In the genomic region with DNA sequence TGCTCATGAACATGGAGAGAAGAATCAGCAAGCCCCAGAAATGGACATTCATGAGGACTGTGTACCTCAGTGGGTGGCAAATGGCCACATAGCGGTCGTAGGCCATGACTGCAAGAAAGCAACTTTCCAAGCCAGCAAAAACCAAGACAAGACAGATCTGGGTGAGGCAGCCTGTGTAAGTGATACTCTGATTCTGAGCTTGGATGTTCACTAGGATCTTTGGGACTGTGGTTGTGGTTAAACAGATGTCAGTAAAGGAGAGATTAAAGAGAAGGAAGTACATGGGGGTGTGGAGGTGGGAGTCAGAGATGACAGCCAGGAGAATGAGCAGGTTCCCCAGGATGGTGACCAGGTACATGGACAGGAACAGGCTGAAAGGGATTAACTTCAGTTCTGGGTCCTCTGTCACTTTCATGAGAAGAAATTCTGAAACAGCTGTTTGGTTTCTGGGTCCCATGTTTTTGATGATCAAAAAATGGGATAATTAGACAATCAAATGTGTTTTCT, we compare ENCODE assay signal across 34 cellular contexts. TPM values are rescaled to one million over a fixed set of nuclear protein-coding genes. Genes with fewer than 3 reads are reported as not detected.
"Had no signal": no experiment of that assay in that cellular context is flagged by ENCODE, and none has a peak within 500 bp of the region (broad histone marks: within the 10 kb centered on the region; RNA-seq: fewer than 3 reads in every experiment).

A gene with protein sequence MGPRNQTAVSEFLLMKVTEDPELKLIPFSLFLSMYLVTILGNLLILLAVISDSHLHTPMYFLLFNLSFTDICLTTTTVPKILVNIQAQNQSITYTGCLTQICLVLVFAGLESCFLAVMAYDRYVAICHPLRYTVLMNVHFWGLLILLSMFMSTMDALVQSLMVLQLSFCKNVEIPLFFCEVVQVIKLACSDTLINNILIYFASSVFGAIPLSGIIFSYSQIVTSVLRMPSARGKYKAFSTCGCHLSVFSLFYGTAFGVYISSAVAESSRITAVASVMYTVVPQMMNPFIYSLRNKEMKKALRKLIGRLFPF (minus strand): TSS at position 457 of the 507 bp plus-strand sequence. CDS start 0 bp downstream, at position 457.

- H3K9me3 ChIP-seq: neutrophil, ovary, right atrium auricular region, right lobe of liver, uterus had no signal

- H3K4me1 Mint-ChIP-seq: naive thymus-derived CD8-positive, alpha-beta T cell; nephron; neural crest cell; stimulated activated memory B cell treated with anti-CD40 and anti-IgM and Interleukin-4, amounts not matched to agents 10 μg/mL and 1 μg/mL and 100 μg/mL, for 72 hours; stimulated activated naive CD8-positive, alpha-beta T cell treated with anti-CD3 and anti-CD28 coated beads, Interleukin-15, amount 100 ng/mL, for 72 hours had no signal

- DNase-seq: islet precursor cell; left ventricle myocardium inferior; naive thymus-derived CD8-positive, alpha-beta T cell; occipital lobe; ovary; right lobe of liver; stimulated activated CD4-positive, alpha-beta T cell treated with anti-CD3 and anti-CD28 coated beads, Interleukin-1b, Interleukin-23, amount 100 ng/mL, for 48 hours; stimulated activated CD4-positive, alpha-beta T cell treated with anti-CD3 and anti-CD28 coated beads, Interleukin-2, amount 100 ng/mL, for 48 hours; stimulated activated CD4-positive, alpha-beta T cell treated with anti-CD3 and anti-CD28 coated beads, Interleukin-4, amount 100 ng/mL, for 4 hours; stimulated activated CD8-positive, alpha-beta memory T cell treated with anti-CD3 and anti-CD28 coated beads, Interleukin-4, amount 100 ng/mL, for 48 hours; stimulated activated naive CD4-positive, alpha-beta T cell treated with Interleukin-2 at 50 U/mL for 16 hours; stimulated activated naive CD8-positive, alpha-beta T cell treated with anti-CD3 and anti-CD28 coated beads, Interleukin-15, amount 100 ng/mL, for 72 hours; substantia nigra; uterus had no signal

- ATAC-seq: naive thymus-derived CD8-positive, alpha-beta T cell; right lobe of liver; stimulated activated memory B cell treated with anti-CD40 and anti-IgM and Interleukin-4, amounts not matched to agents 10 μg/mL and 1 μg/mL and 100 μg/mL, for 72 hours; stimulated activated naive CD8-positive, alpha-beta T cell treated with anti-CD3 and anti-CD28 coated beads, Interleukin-15, amount 100 ng/mL, for 72 hours had no signal

- H3K27me3 Mint-ChIP-seq: progenitor cell of endocrine pancreas had no signal

- H3K27me3 ChIP-seq: hepatocyte, ovary, right atrium auricular region, right lobe of liver, tibial nerve, uterus had no signal

- H3K27ac Mint-ChIP-seq: naive thymus-derived CD8-positive, alpha-beta T cell; nephron; progenitor cell of endocrine pancreas; stimulated activated memory B cell treated with anti-CD40 and anti-IgM and Interleukin-4, amounts not matched to agents 10 μg/mL and 1 μg/mL and 100 μg/mL, for 72 hours; type B pancreatic cell had no signal

- H3K4me1 ChIP-seq: left ventricle myocardium inferior, right atrium auricular region, right lobe of liver, tibial nerve, uterus had no signal

- H3K4me3 Mint-ChIP-seq: naive thymus-derived CD8-positive, alpha-beta T cell; nephron; neural crest cell; stimulated activated memory B cell treated with anti-CD40 and anti-IgM and Interleukin-4, amounts not matched to agents 10 μg/mL and 1 μg/mL and 100 μg/mL, for 72 hours; stimulated activated naive CD8-positive, alpha-beta T cell treated with anti-CD3 and anti-CD28 coated beads, Interleukin-15, amount 100 ng/mL, for 72 hours; type B pancreatic cell had no signal

- H3K27ac ChIP-seq: hepatocyte, left ventricle myocardium inferior, neutrophil, ovary, right atrium auricular region, right lobe of liver, tibial nerve, uterus had no signal

- H3K36me3 ChIP-seq: left ventricle myocardium inferior, neutrophil, ovary, right atrium auricular region, right lobe of liver, tibial nerve, uterus had no signal

- H3K9me3 Mint-ChIP-seq: naive thymus-derived CD8-positive, alpha-beta T cell; stimulated activated naive CD8-positive, alpha-beta T cell treated with anti-CD3 and anti-CD28 coated beads, Interleukin-15, amount 100 ng/mL, for 72 hours; type B pancreatic cell had no signal

- H3K36me3 Mint-ChIP-seq: naive thymus-derived CD8-positive, alpha-beta T cell; stimulated activated memory B cell treated with anti-CD40 and anti-IgM and Interleukin-4, amounts not matched to agents 10 μg/mL and 1 μg/mL and 100 μg/mL, for 72 hours; type B pancreatic cell had no signal

- H3K4me3 ChIP-seq: hepatocyte, left ventricle myocardium inferior, lung, ovary, right atrium auricular region, right lobe of liver, smooth muscle cell, tibial nerve, uterus had no signal

RNA-seq across cellular contexts. Expression of the gene that starts here (rescaled TPM):
- total RNA-seq: hepatocyte; kidney epithelial cell; left ventricle myocardium inferior; lower leg skin; lung; mucosa of gallbladder; naive thymus-derived CD8-positive, alpha-beta T cell; neural crest cell; occipital lobe; ovary; progenitor cell of endocrine pancreas; pulmonary artery endothelial cell; renal cortical epithelial cell; right atrium auricular region; right lobe of liver; skeletal muscle tissue; smooth muscle cell; temporal lobe; tibial nerve; ureter; uterus had no signal
- polyA plus RNA-seq: hepatocyte; lung; naive thymus-derived CD8-positive, alpha-beta T cell; ovary; smooth muscle cell; thymus had no signal
